ENCODE assay signal across 8 cellular contexts in the genomic region with DNA sequence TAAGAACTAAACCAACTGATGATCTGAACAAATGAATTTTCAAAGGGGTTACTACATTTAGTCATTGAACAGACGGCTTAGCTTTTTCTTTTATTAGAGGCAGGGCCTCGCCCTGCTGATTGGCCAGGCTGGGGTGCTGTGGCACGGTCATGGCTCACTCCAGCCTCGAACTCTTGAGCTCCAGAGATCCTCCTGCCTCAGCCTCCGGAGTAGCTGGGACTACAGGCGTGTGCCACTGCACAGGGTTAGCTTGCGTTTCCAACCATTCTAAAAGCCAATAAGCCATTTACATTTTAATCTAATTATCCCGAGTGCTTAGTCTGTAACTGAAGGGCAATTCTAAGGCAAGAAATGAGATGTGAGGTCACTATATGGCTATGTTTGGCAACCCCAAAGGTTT. TPM values are rescaled to one million over a fixed set of nuclear protein-coding genes. Genes with fewer than 3 reads are reported as not detected.
A peak's percentile ranks its signal among the peaks of the same experiment; 100 is the strongest.
DNase-seq lines count a peak whose midpoint lies in the region; ATAC-seq and TF ChIP-seq lines count a peak whose summit lies in the region.

No MANE protein-coding gene starts in this region.

- peak overlapping the region; percentile 99 for H3K27ac Mint-ChIP-seq in WTC11

- DNase-seq in NCI-H748 (lab: John Stamatoyannopoulos, UW; ENCODE audit: unreplicated experiment) (peak; percentile 30), NCI-H748 treated with DMSO at 0.1 percent for 48 hours (lab: John Stamatoyannopoulos, UW) (no peak), WTC11 (ENCODE audit: low spot score) (no peak), fibroblast of pulmonary artery (ENCODE audit: low read depth) (no peak), skeletal muscle cell (ENCODE audit: low read depth) (no peak), COLO829 (ENCODE audit: low spot score) (no peak), GF-D8 (lab: John Stamatoyannopoulos, UW) (no peak)
- DNase-seq in effector CD4-positive, alpha-beta T cell = no peak

- H3K4me1 Mint-ChIP-seq in WTC11 = peaks cover 14% of the 10 kb centered on the region

- peak overlapping the region; percentile 63 for H3K4me3 ChIP-seq in fibroblast of pulmonary artery (replicated peaks; ENCODE audit: low read depth, low read length)
- peak overlapping the region; percentile 91 for H3K4me3 ChIP-seq in skeletal muscle cell (ENCODE audit: low read depth, low read length)

- CTCF ChIA-PET in WTC11 (lab: Charles Lee) = interaction anchor here (1.3 kb wide), 1 partner anchor 104 kb away, joined by 4 read pairs; no protein-coding TSS in a partner anchor

- peak overlapping the region; percentile 98 for H3K4me3 Mint-ChIP-seq in WTC11

- POLR2A ChIA-PET in WTC11 (lab: Charles Lee) = interaction anchor here (0.7 kb wide), 1 partner anchor 1383 kb away, joined by 5 read pairs; no protein-coding TSS in a partner anchor

- no peak for TF ChIP-seq CTCF in WTC11 (IDR thresholded peaks at IDR 0.05)
- TF ChIP-seq CTCF in fibroblast of pulmonary artery (IDR thresholded peaks at IDR 0.05; ENCODE audit: low read length, missing control alignments) = no peak

- H3K9me3 Mint-ChIP-seq in WTC11 = peaks cover 4% of the 10 kb centered on the region; the same call in 1 of the 2 replicates

- no peak for ATAC-seq in WTC11

- no peaks in the 10 kb centered on the region for H3K36me3 Mint-ChIP-seq in WTC11

- no peaks in the 10 kb centered on the region for H3K27me3 Mint-ChIP-seq in WTC11 (ENCODE audit: low read depth)

TF ChIP-seq in WTC11, 78 proteins besides CTCF, POLR2A, EP300 and RAD21:
- TF ChIP-seq FOXP1 (CRISPR knock-in tag; IDR thresholded peaks at IDR 0.05; ENCODE audit: borderline replicate concordance) (no peak), ZNF423 (CRISPR knock-in tag; IDR thresholded peaks at IDR 0.05) (no peak), NFYB (CRISPR knock-in tag; conservative IDR thresholded peaks at IDR 0.05; ENCODE audit: low read depth) (no peak), SP1 (CRISPR knock-in tag; conservative IDR thresholded peaks at IDR 0.05) (no peak)

RNA-seq across cellular contexts. Expression of a gene that starts 1.7 kb away (rescaled TPM):
- 38.9 to 41.0 TPM (median 39.2 TPM) in 3 replicates for total RNA-seq in WTC11 (2021)
